Comparison of ENCODE assay signal across 16 cellular contexts in genomic region chr14:104382361-104383087, GRCh38.
"Had no signal": no experiment of that assay in that cellular context is flagged by ENCODE, and none has a peak within 500 bp of the region (broad histone marks: within the 10 kb centered on the region; RNA-seq: fewer than 3 reads in every experiment).

No MANE protein-coding gene starts in this region.

- H3K4me1 ChIP-seq: breast epithelium, gastroesophageal sphincter, pancreas, thyroid gland had no signal

- H3K4me1 Mint-ChIP-seq: activated T-helper 17 cell treated with anti-CD3 and anti-CD28 coated beads, Interleukin-2, amount 50 U/mL, for 72 hours had no signal

- ATAC-seq: activated T-helper 17 cell treated with anti-CD3 and anti-CD28 coated beads, Interleukin-2, amount 50 U/mL, for 72 hours; gastroesophageal sphincter; left colon; pancreas; T-helper 17 cell had no signal

- DNase-seq: activated CD4-positive, alpha-beta T cell treated with anti-CD3 and anti-CD28 coated beads, Interleukin-2, amount 50 U/mL, for 4 hours; activated naive CD4-positive, alpha-beta T cell; activated T-cell treated with anti-CD3 and anti-CD28 coated beads for 4 hours; cerebellar nuclear complex; effector CD4-positive, alpha-beta T cell; stimulated activated CD4-positive, alpha-beta T cell treated with anti-CD3 and anti-CD28 coated beads, Interleukin-12 subunit alpha, Interleukin-12 subunit beta, amount 100 ng/mL, for 4 hours; stimulated activated CD4-positive, alpha-beta T cell treated with anti-CD3 and anti-CD28 coated beads, Interleukin-1b, Interleukin-23, amount 100 ng/mL, for 48 hours; stimulated activated naive CD4-positive, alpha-beta T cell treated with Interleukin-2 at 50 U/mL for 16 hours; T-helper 17 cell; thyroid gland had no signal

- H3K27ac Mint-ChIP-seq: activated T-helper 17 cell treated with anti-CD3 and anti-CD28 coated beads, Interleukin-2, amount 50 U/mL, for 72 hours; neural progenitor cell; T-helper 17 cell had no signal

- H3K27me3 Mint-ChIP-seq: activated T-helper 17 cell treated with anti-CD3 and anti-CD28 coated beads, Interleukin-2, amount 50 U/mL, for 72 hours had no signal

- H3K27me3 ChIP-seq: neural progenitor cell, pancreas, thyroid gland had no signal

- H3K4me3 ChIP-seq: breast epithelium, gastroesophageal sphincter, neural progenitor cell, pancreas, thyroid gland had no signal

- H3K9me3 ChIP-seq: pancreas, thyroid gland had no signal

- H3K4me3 Mint-ChIP-seq: activated T-helper 17 cell treated with anti-CD3 and anti-CD28 coated beads, Interleukin-2, amount 50 U/mL, for 72 hours; neural progenitor cell; T-helper 17 cell had no signal

- H3K27ac ChIP-seq: breast epithelium, gastroesophageal sphincter, neural progenitor cell, pancreas, thyroid gland had no signal

- H3K36me3 ChIP-seq: breast epithelium, gastroesophageal sphincter, neural progenitor cell, pancreas, thyroid gland had no signal

- H3K9ac ChIP-seq: neural progenitor cell had no signal

- H2AFZ ChIP-seq: neural progenitor cell had no signal
